In genomic region chr4:140095694-140096482, GRCh38 we compare ENCODE assay signal across 1 cellular context.
TF ChIP-seq lines count a peak whose summit lies in the region.

No MANE protein-coding gene starts in this region.

TF ChIP-seq in HEK293, 187 proteins besides CTCF, POLR2A, EP300 and RAD21 (continued from another document):
- TF ChIP-seq ZBTB1 (tag by site-specific recombination; IDR thresholded peaks at IDR 0.05), result 0 out of 2 replicates have a peak, but pooled peaks have one; percentile 70
- no peak for TF ChIP-seq GLIS1 (tag by site-specific recombination; IDR thresholded peaks at IDR 0.05)
- no peak for TF ChIP-seq BCL6B (tag by site-specific recombination; IDR thresholded peaks at IDR 0.05)
- no peak for TF ChIP-seq ZNF211 (tag by site-specific recombination; IDR thresholded peaks at IDR 0.05; ENCODE audit: low read depth)
- no peak for TF ChIP-seq IKZF3 (tag by site-specific recombination; IDR thresholded peaks at IDR 0.05)
- no peak for TF ChIP-seq ZNF776 (tag by site-specific recombination; IDR thresholded peaks at IDR 0.05; ENCODE audit: borderline replicate concordance)
- TF ChIP-seq ZNF747 (tag by site-specific recombination; IDR thresholded peaks at IDR 0.05), result no peak
- no peak for TF ChIP-seq BCL11B (tag by site-specific recombination; IDR thresholded peaks at IDR 0.05; ENCODE audit: low read depth)
- TF ChIP-seq, protein P1, sequence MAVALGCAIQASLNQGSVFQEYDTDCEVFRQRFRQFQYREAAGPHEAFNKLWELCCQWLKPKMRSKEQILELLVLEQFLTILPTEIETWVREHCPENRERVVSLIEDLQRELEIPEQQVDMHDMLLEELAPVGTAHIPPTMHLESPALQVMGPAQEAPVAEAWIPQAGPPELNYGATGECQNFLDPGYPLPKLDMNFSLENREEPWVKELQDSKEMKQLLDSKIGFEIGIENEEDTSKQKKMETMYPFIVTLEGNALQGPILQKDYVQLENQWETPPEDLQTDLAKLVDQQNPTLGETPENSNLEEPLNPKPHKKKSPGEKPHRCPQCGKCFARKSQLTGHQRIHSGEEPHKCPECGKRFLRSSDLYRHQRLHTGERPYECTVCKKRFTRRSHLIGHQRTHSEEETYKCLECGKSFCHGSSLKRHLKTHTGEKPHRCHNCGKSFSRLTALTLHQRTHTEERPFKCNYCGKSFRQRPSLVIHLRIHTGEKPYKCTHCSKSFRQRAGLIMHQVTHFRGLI (tag by site-specific recombination; IDR thresholded peaks at IDR 0.05), result no peak
- TF ChIP-seq REPIN1 (tag by site-specific recombination; IDR thresholded peaks at IDR 0.05; ENCODE audit: low read depth), result no peak
- no peak for TF ChIP-seq SALL2 (tag by site-specific recombination; IDR thresholded peaks at IDR 0.05; ENCODE audit: borderline replicate concordance)
- peak; percentile 65 for TF ChIP-seq SP2 (tag by site-specific recombination; IDR thresholded peaks at IDR 0.05)
- TF ChIP-seq PATZ1 (tag by site-specific recombination; IDR thresholded peaks at IDR 0.05), result peak; percentile 40; the same call in 1 of the 2 replicates
- no peak for TF ChIP-seq ZNF121 (tag by site-specific recombination; IDR thresholded peaks at IDR 0.05)
- peak; percentile 75 for TF ChIP-seq ZNF335 (tag by site-specific recombination; conservative IDR thresholded peaks at IDR 0.05)
- TF ChIP-seq, protein P2, sequence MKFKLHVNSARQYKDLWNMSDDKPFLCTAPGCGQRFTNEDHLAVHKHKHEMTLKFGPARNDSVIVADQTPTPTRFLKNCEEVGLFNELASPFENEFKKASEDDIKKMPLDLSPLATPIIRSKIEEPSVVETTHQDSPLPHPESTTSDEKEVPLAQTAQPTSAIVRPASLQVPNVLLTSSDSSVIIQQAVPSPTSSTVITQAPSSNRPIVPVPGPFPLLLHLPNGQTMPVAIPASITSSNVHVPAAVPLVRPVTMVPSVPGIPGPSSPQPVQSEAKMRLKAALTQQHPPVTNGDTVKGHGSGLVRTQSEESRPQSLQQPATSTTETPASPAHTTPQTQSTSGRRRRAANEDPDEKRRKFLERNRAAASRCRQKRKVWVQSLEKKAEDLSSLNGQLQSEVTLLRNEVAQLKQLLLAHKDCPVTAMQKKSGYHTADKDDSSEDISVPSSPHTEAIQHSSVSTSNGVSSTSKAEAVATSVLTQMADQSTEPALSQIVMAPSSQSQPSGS (tag by site-specific recombination; IDR thresholded peaks at IDR 0.05; ENCODE audit: low read depth), result peak; percentile 94
- no peak for TF ChIP-seq ZNF777 (tag by site-specific recombination; IDR thresholded peaks at IDR 0.05; ENCODE audit: borderline replicate concordance)
- no peak for TF ChIP-seq FEZF1 (tag by site-specific recombination; IDR thresholded peaks at IDR 0.05)
- TF ChIP-seq KLF9 (tag by site-specific recombination; IDR thresholded peaks at IDR 0.05; ENCODE audit: low read depth), result no peak
- TF ChIP-seq ZFP37 (tag by site-specific recombination; IDR thresholded peaks at IDR 0.05), result 0 out of 2 replicates have a peak, but pooled peaks have one; percentile 54
- no peak for TF ChIP-seq ZNF391 (tag by site-specific recombination; IDR thresholded peaks at IDR 0.05; ENCODE audit: borderline replicate concordance, low read depth)
- TF ChIP-seq, protein P3, sequence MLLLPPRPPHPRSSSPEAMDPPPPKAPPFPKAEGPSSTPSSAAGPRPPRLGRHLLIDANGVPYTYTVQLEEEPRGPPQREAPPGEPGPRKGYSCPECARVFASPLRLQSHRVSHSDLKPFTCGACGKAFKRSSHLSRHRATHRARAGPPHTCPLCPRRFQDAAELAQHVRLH (tag by site-specific recombination; IDR thresholded peaks at IDR 0.05), result no peak
- TF ChIP-seq ZNF645 (tag by site-specific recombination; IDR thresholded peaks at IDR 0.05), result no peak
- TF ChIP-seq ZNF654 (tag by site-specific recombination; IDR thresholded peaks at IDR 0.05; ENCODE audit: low read depth), result no peak
- TF ChIP-seq ZNF658 (tag by site-specific recombination; IDR thresholded peaks at IDR 0.05), result no peak
- TF ChIP-seq HOXD13 (CRISPR knock-in tag; IDR thresholded peaks at IDR 0.05; ENCODE audit: borderline replicate concordance), result no peak
- peak; percentile 88; the same call in 1 of the 2 replicates for TF ChIP-seq ZNF660 (tag by site-specific recombination; IDR thresholded peaks at IDR 0.05)
- TF ChIP-seq ZNF623 (tag by site-specific recombination; IDR thresholded peaks at IDR 0.05), result no peak
- no peak for TF ChIP-seq ZSCAN16 (tag by site-specific recombination; IDR thresholded peaks at IDR 0.05)
- TF ChIP-seq ZNF16 (tag by site-specific recombination; IDR thresholded peaks at IDR 0.05; ENCODE audit: low read depth), result no peak
- TF ChIP-seq ZNF302 (tag by site-specific recombination; IDR thresholded peaks at IDR 0.05; ENCODE audit: low read depth), result no peak
- TF ChIP-seq ZNF549 (tag by site-specific recombination; IDR thresholded peaks at IDR 0.05), result no peak
- no peak for TF ChIP-seq ZBTB8A (tag by site-specific recombination; IDR thresholded peaks at IDR 0.05)
- TF ChIP-seq GLIS2 (tag by site-specific recombination; IDR thresholded peaks at IDR 0.05), result no peak
- TF ChIP-seq PRDM2 (tag by site-specific recombination; IDR thresholded peaks at IDR 0.05; ENCODE audit: borderline replicate concordance), result no peak
- no peak for TF ChIP-seq ZNF146 (tag by site-specific recombination; IDR thresholded peaks at IDR 0.05)
- no peak for TF ChIP-seq WT1 (tag by site-specific recombination; IDR thresholded peaks at IDR 0.05)
- TF ChIP-seq GFI1B (tag by site-specific recombination; IDR thresholded peaks at IDR 0.05), result no peak
- TF ChIP-seq, protein P4, sequence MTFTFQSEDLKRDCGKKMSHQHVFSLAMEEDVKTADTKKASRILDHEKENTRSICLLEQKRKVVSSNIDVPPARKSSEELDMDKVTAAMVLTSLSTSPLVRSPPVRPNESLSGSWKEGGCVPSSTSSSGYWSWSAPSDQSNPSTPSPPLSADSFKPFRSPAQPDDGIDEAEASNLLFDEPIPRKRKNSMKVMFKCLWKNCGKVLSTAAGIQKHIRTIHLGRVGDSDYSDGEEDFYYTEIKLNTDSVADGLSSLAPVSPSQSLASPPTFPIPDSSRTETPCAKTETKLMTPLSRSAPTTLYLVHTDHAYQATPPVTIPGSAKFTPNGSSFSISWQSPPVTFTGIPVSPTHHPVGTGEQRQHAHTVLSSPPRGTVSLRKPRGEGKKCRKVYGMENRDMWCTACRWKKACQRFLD (tag by site-specific recombination; IDR thresholded peaks at IDR 0.05), result no peak
- no peak for TF ChIP-seq ZNF184 (tag by site-specific recombination; IDR thresholded peaks at IDR 0.05)
- no peak for TF ChIP-seq KLF16 (tag by site-specific recombination; IDR thresholded peaks at IDR 0.05)
- TF ChIP-seq ZNF398 (tag by site-specific recombination; IDR thresholded peaks at IDR 0.05), result no peak
- TF ChIP-seq ZNF248 (tag by site-specific recombination; IDR thresholded peaks at IDR 0.05), result no peak
